Comparison of ENCODE assay signal across 1 cellular context in genomic region chr15:100650685-100651084, GRCh38.
TF ChIP-seq lines count a peak whose summit lies in the region.

No MANE protein-coding gene starts in this region.

TF ChIP-seq in GM23338, 12 proteins besides CTCF, POLR2A, EP300 and RAD21 (continued from another document):
- no peak for TF ChIP-seq ZNF462 (CRISPR knock-in tag; IDR thresholded peaks at IDR 0.05)
- TF ChIP-seq POLR2AphosphoS5 (IDR thresholded peaks at IDR 0.05; ENCODE audit: low read depth), result no peak
- no peak for TF ChIP-seq ZNF331 (CRISPR knock-in tag; IDR thresholded peaks at IDR 0.05; ENCODE audit: low read depth)
- no peak for TF ChIP-seq EZH2 (IDR thresholded peaks at IDR 0.05; ENCODE audit: low read depth, unreplicated experiment)
